8 cellular contexts compared by ENCODE assay signal in genomic region chr7:31811650-31812461, GRCh38.
DNase-seq lines count a peak whose midpoint lies in the region; ATAC-seq and TF ChIP-seq lines count a peak whose summit lies in the region.

No MANE protein-coding gene starts in this region.

- no peaks in the 10 kb centered on the region for H3K4me1 ChIP-seq in body of pancreas

- H3K4me3 ChIP-seq in body of pancreas = no peak overlapping the region

- no peaks in the 10 kb centered on the region for H3K4me1 Mint-ChIP-seq in activated naive CD4-positive, alpha-beta T cell treated with anti-CD3 and anti-CD28 coated beads, Interleukin-2, amount 10 ng/mL, durations not matched to agents 7 days and 5 days

- no peaks in the 10 kb centered on the region for H3K9me3 Mint-ChIP-seq in activated naive CD4-positive, alpha-beta T cell treated with anti-CD3 and anti-CD28 coated beads, Interleukin-2, amount 10 ng/mL, durations not matched to agents 7 days and 5 days

- 28 to 43% methylated on average over 3 of the region's 3 CpGs for WGBS in body of pancreas, 2 donors

- intact Hi-C loops in body of pancreas (cut with DNase I) = no loop called here

- no peak overlapping the region for H3K27ac Mint-ChIP-seq in activated naive CD4-positive, alpha-beta T cell treated with anti-CD3 and anti-CD28 coated beads, Interleukin-2, amount 10 ng/mL, durations not matched to agents 7 days and 5 days

- TF ChIP-seq CTCF in body of pancreas (IDR thresholded peaks at IDR 0.05) = no peak

- H3K27me3 ChIP-seq in body of pancreas = no peaks in the 10 kb centered on the region

- CTCF ChIA-PET in activated naive CD4-positive, alpha-beta T cell treated with anti-CD3 and anti-CD28 coated beads, Interleukin-2, amount 10 ng/mL, durations not matched to agents 7 days and 5 days (lab: Charles Lee) = no interaction called here

- H3K36me3 ChIP-seq in body of pancreas (replicated peaks in 1 of 2; ENCODE audit: insufficient read depth in 1 of 2, low read depth in 2 of 2) = no peaks in the 10 kb centered on the region

- ATAC-seq in GM18867 (IDR thresholded peaks at IDR 0.05; ENCODE audit: unreplicated experiment) (peak; percentile 82), HG03108 (IDR thresholded peaks at IDR 0.05; ENCODE audit: unreplicated experiment) (peak; percentile 71), body of pancreas (peak; percentile 78)

- no peaks in the 10 kb centered on the region for H3K27me3 Mint-ChIP-seq in activated naive CD4-positive, alpha-beta T cell treated with anti-CD3 and anti-CD28 coated beads, Interleukin-2, amount 10 ng/mL, durations not matched to agents 7 days and 5 days

- H3K4me3 Mint-ChIP-seq in activated naive CD4-positive, alpha-beta T cell treated with anti-CD3 and anti-CD28 coated beads, Interleukin-2, amount 10 ng/mL, durations not matched to agents 7 days and 5 days = no peak overlapping the region

- TF ChIP-seq POLR2A in body of pancreas (IDR thresholded peaks at IDR 0.05) = no peak

- H3K36me3 Mint-ChIP-seq in activated naive CD4-positive, alpha-beta T cell treated with anti-CD3 and anti-CD28 coated beads, Interleukin-2, amount 10 ng/mL, durations not matched to agents 7 days and 5 days = no peaks in the 10 kb centered on the region

- H3K27ac ChIP-seq in body of pancreas = peak overlapping the region in 2 of 4 donors; percentile 50 to 71

- no peaks in the 10 kb centered on the region for H3K9me3 ChIP-seq in body of pancreas

- DNase-seq in body of pancreas (peak in 2 of 4 donors; percentile 10 to 34), renal cortical epithelial cell (ENCODE audit: low read depth) (peak; percentile 77), NCI-H2227 (lab: John Stamatoyannopoulos, UW; ENCODE audit: unreplicated experiment) (no peak), NCI-H345 treated with DMSO at 0.1 percent for 48 hours (lab: John Stamatoyannopoulos, UW; ENCODE audit: unreplicated experiment) (no peak), NCI-H2196 (lab: John Stamatoyannopoulos, UW; ENCODE audit: unreplicated experiment) (no peak)
- no peak for DNase-seq in activated naive CD4-positive, alpha-beta T cell treated with anti-CD3 and anti-CD28 coated beads, Interleukin-2, amount 10 ng/mL, durations not matched to agents 7 days and 5 days
